ENCODE assay signal across 12 cellular contexts in genomic region chr10:94006591-94007550, GRCh38. TPM values are rescaled to one million over a fixed set of nuclear protein-coding genes. Genes with fewer than 3 reads are reported as not detected.
A peak's percentile ranks its signal among the peaks of the same experiment; 100 is the strongest.
DNase-seq lines count a peak whose midpoint lies in the region; ATAC-seq and TF ChIP-seq lines count a peak whose summit lies in the region.
"Had no signal": no experiment of that assay in that cellular context is flagged by ENCODE, and none has a peak within 500 bp of the region (broad histone marks: within the 10 kb centered on the region; RNA-seq: fewer than 3 reads in every experiment).

No MANE protein-coding gene starts in this region.

- no peaks in the 10 kb centered on the region for H3K27me3 ChIP-seq in MG63
- H3K27me3 ChIP-seq in trophoblast cell (ENCODE audit: insufficient read depth, low read length), result no peaks in the 10 kb centered on the region
- H3K27me3 ChIP-seq in A673 (replicated peaks; ENCODE audit: insufficient read depth, low read depth, low read length, poor library complexity), result peaks cover 32% of the 10 kb centered on the region
- H3K27me3 ChIP-seq in BE2C, result no peaks in the 10 kb centered on the region

- no peak overlapping the region for H2BK120ac ChIP-seq in trophoblast cell (ENCODE audit: insufficient read depth, low read length, poor library complexity)

- no CpG with 5 or more reads among the region's 4 CpGs for WGBS in trophoblast cell (ENCODE audit: extremely low coverage, insufficient coverage, insufficient read length)

- H4K12ac ChIP-seq in trophoblast cell (ENCODE audit: low read depth, low read length), result no peak overlapping the region

- DNase-seq in DMS53 (lab: John Stamatoyannopoulos, UW) (peak; percentile 41), MG63 (peak; percentile 74), fibroblast of mammary gland (ENCODE audit: low read depth) (peak; percentile 76), trophoblast cell (peak; percentile 72 to 79), A673 (ENCODE audit: low spot score) (no peak), BE2C (no peak)
- DNase-seq in effector memory CD8-positive, alpha-beta T cell, result no peak
- no peak for DNase-seq in activated CD4-positive, CD25-positive, alpha-beta regulatory T cell (lab: John Stamatoyannopoulos, UW)
- DNase-seq: activated CD4-positive, alpha-beta T cell treated with anti-CD3 and anti-CD28 coated beads, Interleukin-2, amount 50 U/mL, for 48 hours; naive thymus-derived CD4-positive, alpha-beta T cell; NCI-H82 had no signal

- H3K14ac ChIP-seq in trophoblast cell (ENCODE audit: low read length), result no peak overlapping the region

- no peak for ATAC-seq in effector memory CD8-positive, alpha-beta T cell (replicated peaks)
- ATAC-seq: naive thymus-derived CD4-positive, alpha-beta T cell had no signal

- no peaks in the 10 kb centered on the region for H3K79me1 ChIP-seq in trophoblast cell (ENCODE audit: low read length)

- intact Hi-C loops in A673 (cut with micrococcal nuclease; ENCODE audit: unreplicated experiment), result no loop called here

- no peaks in the 10 kb centered on the region for H3K9me3 Mint-ChIP-seq in effector memory CD8-positive, alpha-beta T cell
- H3K9me3 Mint-ChIP-seq: dendritic cell treated with granulocyte-macrophage colony-stimulating factor and Interleukin-4, amounts not matched to agents 40 ng/mL and 50 ng/mL, for 4 days had no signal

- H3K4ac ChIP-seq in trophoblast cell (ENCODE audit: low read depth, low read length), result no peak overlapping the region

- peaks cover 4% of the 10 kb centered on the region; the same call in 1 of the 2 replicates for H3K9me3 ChIP-seq in MG63
- H3K9me3 ChIP-seq in trophoblast cell (ENCODE audit: insufficient read depth, low read depth, low read length), result peaks cover 7% of the 10 kb centered on the region
- no peaks in the 10 kb centered on the region for H3K9me3 ChIP-seq in A673 (ENCODE audit: low read depth, low read length, poor library complexity, severe bottlenecking)
- H3K9me3 ChIP-seq in BE2C, result no peaks in the 10 kb centered on the region

- no peak overlapping the region for H3K27ac ChIP-seq in trophoblast cell (ENCODE audit: low read depth, low read length)
- no peak overlapping the region for H3K27ac ChIP-seq in A673 (ENCODE audit: low read depth, low read length, poor library complexity, severe bottlenecking)

- H4K91ac ChIP-seq in trophoblast cell (ENCODE audit: low read depth, low read length), result no peak overlapping the region

- no peak overlapping the region for H3K9ac ChIP-seq in trophoblast cell (ENCODE audit: low read length)

- H3K36me3 ChIP-seq in MG63 (peaks cover 2% of the 10 kb centered on the region), trophoblast cell (ENCODE audit: control insufficient read depth in 1 of 2, insufficient read depth in 2 of 2, low read length in 2 of 2) (peaks cover 0 to 2% of the 10 kb centered on the region in 2 experiments), A673 (ENCODE audit: insufficient read depth, low read length, poor library complexity, severe bottlenecking) (no peaks in the 10 kb centered on the region), BE2C (no peaks in the 10 kb centered on the region)

- POLR2A ChIA-PET in A673 (lab: Charles Lee; ENCODE audit: low non-redundant PET), result no interaction called here

- CTCF ChIA-PET in A673 (lab: Charles Lee), result no interaction called here

- H3K4me1 Mint-ChIP-seq in effector memory CD8-positive, alpha-beta T cell (ENCODE audit: low read depth in 2 of 2), result no peaks in the 10 kb centered on the region
- H3K4me1 Mint-ChIP-seq: naive thymus-derived CD4-positive, alpha-beta T cell had no signal

- peaks cover 0 to 27% of the 10 kb centered on the region in 2 donors for H3K27me3 Mint-ChIP-seq in effector memory CD8-positive, alpha-beta T cell

- no peak overlapping the region for H3K18ac ChIP-seq in trophoblast cell (ENCODE audit: low read length)

- H2BK12ac ChIP-seq in trophoblast cell (ENCODE audit: low read length), result no peak overlapping the region

- BruUV-seq in A673 (replicated peaks; lab: Mats Ljungman, UMichigan), result no TSS peak

- no peak overlapping the region for H2AK5ac ChIP-seq in trophoblast cell (ENCODE audit: low read length)

- no peak overlapping the region for H3K4me2 ChIP-seq in trophoblast cell (ENCODE audit: low read length)

- H3K79me2 ChIP-seq in trophoblast cell (ENCODE audit: control insufficient read depth, insufficient read depth, low read length, poor library complexity), result no peaks in the 10 kb centered on the region

- no peak overlapping the region for H3K23ac ChIP-seq in trophoblast cell (ENCODE audit: low read length)

- no peak overlapping the region for H3K4me3 ChIP-seq in MG63
- no peak overlapping the region for H3K4me3 ChIP-seq in fibroblast of mammary gland (ENCODE audit: control insufficient read depth, low read depth, low read length)
- H3K4me3 ChIP-seq in trophoblast cell (ENCODE audit: low read depth, low read length), result no peak overlapping the region
- no peak overlapping the region for H3K4me3 ChIP-seq in A673 (ENCODE audit: low read depth, low read length, poor library complexity, severe bottlenecking)
- H3K4me3 ChIP-seq in BE2C (ENCODE audit: low read depth, low read length), result no peak overlapping the region

- H3K4me1 ChIP-seq in trophoblast cell (ENCODE audit: control insufficient read depth in 1 of 2, insufficient read depth in 2 of 2, low read length in 2 of 2) (peaks cover 0 to 6% of the 10 kb centered on the region in 2 experiments), A673 (ENCODE audit: insufficient read depth, low read length, poor library complexity, severe bottlenecking) (no peaks in the 10 kb centered on the region), BE2C (no peaks in the 10 kb centered on the region)

- no peak for TF ChIP-seq CTCF in fibroblast of mammary gland (conservative IDR thresholded peaks at IDR 0.05; ENCODE audit: control insufficient read depth, insufficient read depth, low read depth, low read length)
- no peak for TF ChIP-seq CTCF in A673 (conservative IDR thresholded peaks at IDR 0.05; ENCODE audit: low read depth, low read length)
- no peak for TF ChIP-seq CTCF in BE2C (IDR thresholded peaks at IDR 0.05; ENCODE audit: low read depth, low read length)

- no peak overlapping the region for H3K4me3 Mint-ChIP-seq in effector memory CD8-positive, alpha-beta T cell
- H3K4me3 Mint-ChIP-seq: dendritic cell treated with granulocyte-macrophage colony-stimulating factor and Interleukin-4, amounts not matched to agents 40 ng/mL and 50 ng/mL, for 4 days; naive thymus-derived CD4-positive, alpha-beta T cell had no signal

- H2BK5ac ChIP-seq in trophoblast cell (ENCODE audit: low read depth, low read length, poor library complexity), result no peak overlapping the region

- no peaks in the 10 kb centered on the region for H3K36me3 Mint-ChIP-seq in effector memory CD8-positive, alpha-beta T cell (ENCODE audit: insufficient read depth)
- H3K36me3 Mint-ChIP-seq: naive thymus-derived CD4-positive, alpha-beta T cell had no signal

- no peak overlapping the region for H2AFZ ChIP-seq in trophoblast cell (ENCODE audit: insufficient read depth, low read length, poor library complexity)

- no peak overlapping the region for H3K27ac Mint-ChIP-seq in effector memory CD8-positive, alpha-beta T cell
- H3K27ac Mint-ChIP-seq: dendritic cell treated with granulocyte-macrophage colony-stimulating factor and Interleukin-4, amounts not matched to agents 40 ng/mL and 50 ng/mL, for 4 days; naive thymus-derived CD4-positive, alpha-beta T cell had no signal

- no peak overlapping the region for H4K8ac ChIP-seq in trophoblast cell (ENCODE audit: low read depth, low read length)

RNA-seq across cellular contexts. Expression of gene PLCE1, which starts 13.1 kb away (rescaled TPM):
- 1.5 and 3.9 TPM in 2 replicates for total RNA-seq in MG63 (2014; rRNA removed; shearing (Covaris generic); ENCODE audit: low replicate concordance)
- polyA plus RNA-seq in trophoblast cell (2013), result 0.43 and 0.47 TPM in 2 replicates
- 0.26 and 0.31 TPM in 2 replicates for total RNA-seq in A673 (2021)
- polyA plus RNA-seq in BE2C (2012; ENCODE audit: insufficient read depth, insufficient read length, low read depth), result 1.7 TPM

Comparison
In these comparisons a context has a peak if more than half of its experiments do, and no peak if none do; other contexts are left out.
1. DNase-seq: peak in DMS53 (single experiment), MG63 (single experiment), fibroblast of mammary gland (single experiment) and trophoblast cell (2 of 2); none in effector memory CD8-positive, alpha-beta T cell (0 of 3), A673 (single experiment), BE2C (single experiment) and activated CD4-positive, CD25-positive, alpha-beta regulatory T cell (0 of 4).